11 cellular contexts compared by ENCODE assay signal in the genomic region with DNA sequence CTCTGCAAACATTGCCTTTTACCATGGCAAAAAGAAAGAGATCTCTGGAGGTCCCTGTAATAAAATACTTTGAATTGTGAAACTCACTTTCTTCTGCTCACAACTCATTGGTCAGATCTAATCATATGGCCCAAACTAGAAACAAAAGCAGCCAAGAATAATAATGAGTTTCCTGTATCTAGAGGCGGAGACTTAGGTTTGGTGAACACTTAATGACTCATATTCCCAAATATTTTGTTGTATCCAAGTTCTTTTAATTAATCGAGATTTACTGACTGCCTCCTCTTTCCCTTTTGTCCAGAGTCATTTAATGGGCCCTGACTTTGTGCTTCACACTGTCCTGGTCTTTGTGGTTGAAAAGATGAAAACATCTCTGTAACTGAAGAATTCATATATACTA.
A peak's percentile ranks its signal among the peaks of the same experiment; 100 is the strongest.
DNase-seq lines count a peak whose midpoint lies in the region; ATAC-seq and TF ChIP-seq lines count a peak whose summit lies in the region.
"Had no signal": no experiment of that assay in that cellular context is flagged by ENCODE, and none has a peak within 500 bp of the region (broad histone marks: within the 10 kb centered on the region; RNA-seq: fewer than 3 reads in every experiment).

No MANE protein-coding gene starts in this region.

- peak; percentile 55 for DNase-seq in AG20443 (ENCODE audit: low spot score)
- peak; percentile 76 for DNase-seq in NCI-H460 (ENCODE audit: extremely low read depth, low read depth)
- peak; percentile 89 for DNase-seq in dedifferentiated amniotic fluid mesenchymal stem cell (ENCODE audit: extremely low spot score)
- DNase-seq in mesendoderm: peak; percentile 6
- no peak for DNase-seq in stimulated activated CD4-positive, alpha-beta T cell treated with anti-CD3 and anti-CD28 coated beads, Interleukin-4, amount 100 ng/mL, for 4 hours
- DNase-seq in suprapubic skin (ENCODE audit: low spot score in 2 of 2): no peak
- DNase-seq in SHP77 (lab: John Stamatoyannopoulos, UW): no peak
- DNase-seq: activated T-cell treated with anti-CD3 and anti-CD28 coated beads, Interleukin-2, amount 50 U/mL, for 1 hour; COR-L47; psoas muscle had no signal

- H3K4ac ChIP-seq in mesendoderm (ENCODE audit: low read depth, low read length): no peak overlapping the region

- TF ChIP-seq CTCF in suprapubic skin (IDR thresholded peaks at IDR 0.05): no peak

- no peak for TF ChIP-seq EP300 in suprapubic skin (IDR thresholded peaks at IDR 0.05)

- H2BK120ac ChIP-seq in mesendoderm (ENCODE audit: low read depth, low read length): no peak overlapping the region

- H2BK15ac ChIP-seq in mesendoderm (replicated peaks; ENCODE audit: low read depth): no peak overlapping the region

- H3K9me3 ChIP-seq in suprapubic skin: peaks cover under 1% of the 10 kb centered on the region
- H3K9me3 ChIP-seq: psoas muscle had no signal

- ATAC-seq in GM21526 (IDR thresholded peaks at IDR 0.05; ENCODE audit: low FRiP score, unreplicated experiment): no peak

- no peak overlapping the region for H2AK5ac ChIP-seq in mesendoderm (ENCODE audit: low read length)

- H3K27me3 ChIP-seq in mesendoderm (ENCODE audit: insufficient read depth, low read length, poor library complexity) (no peaks in the 10 kb centered on the region), suprapubic skin (no peaks in the 10 kb centered on the region)

- no peak overlapping the region for H3K9ac ChIP-seq in mesendoderm (ENCODE audit: low read length)

- H3K27ac ChIP-seq in mesendoderm (ENCODE audit: low read depth, low read length) (no peak overlapping the region), suprapubic skin (no peak overlapping the region)
- H3K27ac ChIP-seq: psoas muscle had no signal

- no peak overlapping the region for H3K18ac ChIP-seq in mesendoderm (ENCODE audit: low read length)

- H3K36me3 ChIP-seq in mesendoderm (ENCODE audit: control insufficient read depth, insufficient read depth, low read length): no peaks in the 10 kb centered on the region
- H3K36me3 ChIP-seq in suprapubic skin: no peaks in the 10 kb centered on the region

- H2BK5ac ChIP-seq in mesendoderm (ENCODE audit: low read length): no peak overlapping the region

- no peak overlapping the region for H4K5ac ChIP-seq in mesendoderm (ENCODE audit: low read length)

- H3K4me2 ChIP-seq in mesendoderm (ENCODE audit: low read length): no peak overlapping the region

- H3K79me1 ChIP-seq in mesendoderm (ENCODE audit: low read length): no peaks in the 10 kb centered on the region

- no peak overlapping the region for H3K23ac ChIP-seq in mesendoderm (ENCODE audit: low read length)

- H4K8ac ChIP-seq in mesendoderm (ENCODE audit: low read depth, low read length): no peak overlapping the region

- H3K4me1 ChIP-seq in mesendoderm (ENCODE audit: control insufficient read depth, low read depth, low read length): no peaks in the 10 kb centered on the region
- H3K4me1 ChIP-seq in suprapubic skin: peaks cover 12% of the 10 kb centered on the region
- H3K4me1 ChIP-seq: psoas muscle had no signal

- H3K56ac ChIP-seq in mesendoderm (ENCODE audit: low read length): no peak overlapping the region

- TF ChIP-seq POLR2A in suprapubic skin (IDR thresholded peaks at IDR 0.05): no peak

- no peaks in the 10 kb centered on the region for H3K79me2 ChIP-seq in mesendoderm (ENCODE audit: control insufficient read depth, insufficient read depth, low read length)

- no peak overlapping the region for H3K4me3 ChIP-seq in mesendoderm (ENCODE audit: low read length)
- H3K4me3 ChIP-seq in suprapubic skin: no peak overlapping the region
- H3K4me3 ChIP-seq: psoas muscle had no signal

- no CpG with 5 or more reads among the region's 2 CpGs for WGBS in mesendoderm (ENCODE audit: extremely low coverage, insufficient coverage, low lambda C conversion rate)
- 21% methylated on average over 2 of the region's 2 CpGs for WGBS in suprapubic skin

Comparison
In these comparisons a context has a peak if more than half of its experiments do, and no peak if none do; other contexts are left out.
1. DNase-seq: peak in AG20443 (single experiment), NCI-H460 (single experiment), dedifferentiated amniotic fluid mesenchymal stem cell (single experiment) and mesendoderm (single experiment); none in stimulated activated CD4-positive, alpha-beta T cell treated with anti-CD3 and anti-CD28 coated beads, Interleukin-4, amount 100 ng/mL, for 4 hours (0 of 2), suprapubic skin (0 of 2) and SHP77 (0 of 2).